Comparison of ENCODE assay signal across 35 cellular contexts in genomic region chr18:7028625-7029024, GRCh38.
DNase-seq lines count a peak whose midpoint lies in the region; ATAC-seq, FAIRE-seq and TF ChIP-seq lines count a peak whose summit lies in the region.
"Had no signal": no experiment of that assay in that cellular context is flagged by ENCODE, and none has a peak within 500 bp of the region (broad histone marks: within the 10 kb centered on the region; RNA-seq: fewer than 3 reads in every experiment).

No MANE protein-coding gene starts in this region.

- H3K27ac ChIP-seq in trophoblast cell (ENCODE audit: low read depth, low read length) = no peak overlapping the region
- H3K27ac ChIP-seq: 22Rv1; A549; BLaER1; BLaER1 treated with 17β-estradiol and CSF1 and Interleukin-3, amounts not matched to agents 10 nM and 100 nM; C4-2B had no signal

- H2AK5ac ChIP-seq in trophoblast cell (ENCODE audit: low read length) = no peak overlapping the region

- H3K4ac ChIP-seq in trophoblast cell (ENCODE audit: low read depth, low read length) = no peak overlapping the region

- H3K27ac Mint-ChIP-seq in osteocyte (ENCODE audit: unreplicated experiment) = no peak overlapping the region
- no peak overlapping the region for H3K27ac Mint-ChIP-seq in effector memory CD8-positive, alpha-beta T cell
- H3K27ac Mint-ChIP-seq: B cell; CD14-positive monocyte; CD4-positive, alpha-beta memory T cell; CD4-positive, alpha-beta T cell; CD4-positive, CD25-positive, alpha-beta regulatory T cell; CD8-positive, alpha-beta T cell had no signal

- ATAC-seq in effector memory CD8-positive, alpha-beta T cell (replicated peaks) = no peak
- ATAC-seq: A549; CD8-positive, alpha-beta T cell had no signal

- TF ChIP-seq CTCF in osteocyte (IDR thresholded peaks at IDR 0.05) = no peak

- H4K8ac ChIP-seq in trophoblast cell (ENCODE audit: low read depth, low read length) = peak overlapping the region; percentile 42

- H3K9ac ChIP-seq in trophoblast cell (ENCODE audit: low read length) = no peak overlapping the region
- H3K9ac ChIP-seq: BLaER1; BLaER1 treated with 17β-estradiol and CSF1 and Interleukin-3, amounts not matched to agents 10 nM and 100 nM had no signal

- no peak overlapping the region for H4K91ac ChIP-seq in trophoblast cell (ENCODE audit: low read depth, low read length)

- peaks cover 11% of the 10 kb centered on the region for H3K27me3 Mint-ChIP-seq in osteocyte (ENCODE audit: unreplicated experiment)
- no peaks in the 10 kb centered on the region for H3K27me3 Mint-ChIP-seq in effector memory CD8-positive, alpha-beta T cell
- H3K27me3 Mint-ChIP-seq: B cell; CD4-positive, alpha-beta memory T cell; CD4-positive, CD25-positive, alpha-beta regulatory T cell; CD8-positive, alpha-beta memory T cell had no signal

- H3K79me2 ChIP-seq in trophoblast cell (ENCODE audit: control insufficient read depth, insufficient read depth, low read length, poor library complexity) = no peaks in the 10 kb centered on the region

- no peak overlapping the region for H2BK5ac ChIP-seq in trophoblast cell (ENCODE audit: low read depth, low read length, poor library complexity)

- H3K4me3 ChIP-seq in trophoblast cell (ENCODE audit: low read depth, low read length) = no peak overlapping the region
- H3K4me3 ChIP-seq: A549; BLaER1; BLaER1 treated with 17β-estradiol and CSF1 and Interleukin-3, amounts not matched to agents 10 nM and 100 nM had no signal

- H3K18ac ChIP-seq in trophoblast cell (ENCODE audit: low read length) = no peak overlapping the region

- no peak overlapping the region for H3K23ac ChIP-seq in trophoblast cell (ENCODE audit: low read length)

- no peaks in the 10 kb centered on the region for H3K79me1 ChIP-seq in trophoblast cell (ENCODE audit: low read length)

- DNase-seq in osteocyte (ENCODE audit: extremely low spot score, unreplicated experiment) (peak; percentile 67), trophoblast cell (no peak), urothelium cell line (ENCODE audit: low spot score) (no peak), NCI-H774 (lab: John Stamatoyannopoulos, UW) (no peak), HuH-7 (ENCODE audit: low spot score) (no peak)
- no peak for DNase-seq in effector memory CD8-positive, alpha-beta T cell
- DNase-seq: 8988T; ACHN; AML-193; BE2C; C1 segment of cervical spinal cord; Caco-2; Calu3; CD4-positive, alpha-beta memory T cell; CD4-positive, alpha-beta T cell; CD4-positive, CD25-positive, alpha-beta regulatory T cell; CD8-positive, alpha-beta memory T cell; CD8-positive, alpha-beta T cell; COR-L47; DMS 273 treated with DMSO at 0.1 percent for 48 hours; DMS153; DMS53; DMS79; DMS79 treated with DMSO at 0.1 percent for 48 hours; DND-41; EL had no signal

- H3K9me3 ChIP-seq in trophoblast cell (ENCODE audit: insufficient read depth, low read depth, low read length) = no peaks in the 10 kb centered on the region
- H3K9me3 ChIP-seq: A549; BE2C; BLaER1; BLaER1 treated with 17β-estradiol and CSF1 and Interleukin-3, amounts not matched to agents 10 nM and 100 nM; Caco-2 had no signal

- WGBS in trophoblast cell (ENCODE audit: extremely low coverage, insufficient coverage, insufficient read length) = no CpG with 5 or more reads among the region's 13 CpGs

- peak; percentile 59 for FAIRE-seq in urothelium cell line (lab: Jason Lieb, UNC)
- FAIRE-seq: A204.1, A549, D721Med had no signal

- H3K14ac ChIP-seq in trophoblast cell (ENCODE audit: low read length) = no peak overlapping the region

- H3K4me1 Mint-ChIP-seq in osteocyte (ENCODE audit: unreplicated experiment) = no peaks in the 10 kb centered on the region
- H3K4me1 Mint-ChIP-seq in effector memory CD8-positive, alpha-beta T cell (ENCODE audit: low read depth in 2 of 2) = no peaks in the 10 kb centered on the region
- H3K4me1 Mint-ChIP-seq: B cell; CD14-positive monocyte; CD4-positive, alpha-beta memory T cell; CD4-positive, CD25-positive, alpha-beta regulatory T cell; CD8-positive, alpha-beta memory T cell had no signal

- H3K9me3 Mint-ChIP-seq in osteocyte (ENCODE audit: unreplicated experiment) = no peaks in the 10 kb centered on the region
- peaks cover 11 to 21% of the 10 kb centered on the region in 2 donors for H3K9me3 Mint-ChIP-seq in effector memory CD8-positive, alpha-beta T cell
- H3K9me3 Mint-ChIP-seq: CD14-positive monocyte; CD8-positive, alpha-beta T cell had no signal

- H3K36me3 Mint-ChIP-seq in osteocyte (ENCODE audit: unreplicated experiment) = no peaks in the 10 kb centered on the region
- no peaks in the 10 kb centered on the region for H3K36me3 Mint-ChIP-seq in effector memory CD8-positive, alpha-beta T cell (ENCODE audit: insufficient read depth)
- H3K36me3 Mint-ChIP-seq: CD14-positive monocyte; CD4-positive, alpha-beta memory T cell; CD4-positive, CD25-positive, alpha-beta regulatory T cell; CD8-positive, alpha-beta memory T cell; CD8-positive, alpha-beta T cell had no signal

- H4K12ac ChIP-seq in trophoblast cell (ENCODE audit: low read depth, low read length) = no peak overlapping the region

- no peak overlapping the region for H2BK120ac ChIP-seq in trophoblast cell (ENCODE audit: insufficient read depth, low read length, poor library complexity)

- H3K4me3 Mint-ChIP-seq in osteocyte (ENCODE audit: unreplicated experiment) = no peak overlapping the region
- no peak overlapping the region for H3K4me3 Mint-ChIP-seq in effector memory CD8-positive, alpha-beta T cell
- H3K4me3 Mint-ChIP-seq: B cell; CD14-positive monocyte; CD4-positive, alpha-beta memory T cell; CD4-positive, alpha-beta T cell; CD4-positive, CD25-positive, alpha-beta regulatory T cell; CD8-positive, alpha-beta memory T cell; CD8-positive, alpha-beta T cell had no signal

- H3K27me3 ChIP-seq in trophoblast cell (ENCODE audit: insufficient read depth, low read length) = no peaks in the 10 kb centered on the region
- H3K27me3 ChIP-seq: BE2C; BLaER1; BLaER1 treated with 17β-estradiol and CSF1 and Interleukin-3, amounts not matched to agents 10 nM and 100 nM had no signal

- H3K4me2 ChIP-seq in trophoblast cell (ENCODE audit: low read length) = no peak overlapping the region
- H3K4me2 ChIP-seq: A549; BLaER1; BLaER1 treated with 17β-estradiol and CSF1 and Interleukin-3, amounts not matched to agents 10 nM and 100 nM had no signal

- peaks cover 26 to 32% of the 10 kb centered on the region in 2 experiments for H3K36me3 ChIP-seq in trophoblast cell (ENCODE audit: control insufficient read depth in 1 of 2, insufficient read depth in 2 of 2, low read length in 2 of 2)
- H3K36me3 ChIP-seq: BE2C; BLaER1; BLaER1 treated with 17β-estradiol and CSF1 and Interleukin-3, amounts not matched to agents 10 nM and 100 nM had no signal

- no peak overlapping the region for H2BK12ac ChIP-seq in trophoblast cell (ENCODE audit: low read length)

- H3K4me1 ChIP-seq in trophoblast cell (ENCODE audit: control insufficient read depth in 1 of 2, insufficient read depth in 2 of 2, low read length in 2 of 2) = no peaks in the 10 kb centered on the region
- H3K4me1 ChIP-seq: A549; BE2C; BLaER1; BLaER1 treated with 17β-estradiol and CSF1 and Interleukin-3, amounts not matched to agents 10 nM and 100 nM; Caco-2 had no signal

- H2AFZ ChIP-seq in trophoblast cell (ENCODE audit: insufficient read depth, low read length, poor library complexity) = no peak overlapping the region
